1 cellular context compared by ENCODE assay signal in genomic region chr19:11418166-11418517, GRCh38.
TF ChIP-seq lines count a peak whose summit lies in the region.

No MANE protein-coding gene starts in this region.

TF ChIP-seq in HEK293, 187 proteins besides CTCF, POLR2A, EP300 and RAD21 (continued from another document):
- TF ChIP-seq ZNF830 (tag by site-specific recombination; IDR thresholded peaks at IDR 0.05; ENCODE audit: low read depth) (no peak), PRDM1 (tag by site-specific recombination; IDR thresholded peaks at IDR 0.05) (no peak), ZSCAN4 (tag by site-specific recombination; IDR thresholded peaks at IDR 0.05) (no peak), ZNF366 (tag by site-specific recombination; conservative IDR thresholded peaks at IDR 0.05) (no peak), ZNF19 (tag by site-specific recombination; IDR thresholded peaks at IDR 0.05; ENCODE audit: low read depth) (no peak)
